Comparison of ENCODE assay signal across 2 cellular contexts in genomic region chr1:200990114-200990513, GRCh38.
TF ChIP-seq lines count a peak whose summit lies in the region.

No MANE protein-coding gene starts in this region.

TF ChIP-seq in HCT116, 20 proteins besides CTCF, POLR2A, EP300 and RAD21:
- TF ChIP-seq JUND (IDR thresholded peaks at IDR 0.05) (no peak), CEBPB (IDR thresholded peaks at IDR 0.05; ENCODE audit: low read depth) (no peak), FOSL1 (IDR thresholded peaks at IDR 0.05; ENCODE audit: low read depth) (no peak), TCF7L2 (IDR thresholded peaks at IDR 0.05; ENCODE audit: borderline replicate concordance, extremely low read depth, insufficient read depth, insufficient read length) (no peak)

TF ChIP-seq in H1, 55 proteins besides CTCF, POLR2A, EP300 and RAD21:
- TF ChIP-seq RFX5 (IDR thresholded peaks at IDR 0.05; ENCODE audit: borderline replicate concordance, low read depth, low read length) (no peak), EZH2 (IDR thresholded peaks at IDR 0.05; ENCODE audit: low read depth, low read length, severe bottlenecking) (no peak), ASH2L (IDR thresholded peaks at IDR 0.05; ENCODE audit: low read length) (no peak), JUN (IDR thresholded peaks at IDR 0.05; ENCODE audit: low read depth, low read length) (no peak), JUND (IDR thresholded peaks at IDR 0.05; ENCODE audit: low read length) (no peak), CHD1 (IDR thresholded peaks at IDR 0.05; ENCODE audit: low read depth, low read length) (no peak), RXRA (IDR thresholded peaks at IDR 0.05; ENCODE audit: insufficient read depth, low read depth, low read length) (no peak), SIX5 (IDR thresholded peaks at IDR 0.05; ENCODE audit: low read depth, low read length) (no peak), TCF12 (IDR thresholded peaks at IDR 0.05; ENCODE audit: low read depth, low read length) (no peak), TBP (IDR thresholded peaks at IDR 0.05; ENCODE audit: low read depth, low read length) (no peak), SP1 (IDR thresholded peaks at IDR 0.05; ENCODE audit: low read depth, low read length) (no peak), CEBPB (IDR thresholded peaks at IDR 0.05; ENCODE audit: low read depth, low read length) (no peak), KDM5A (IDR thresholded peaks at IDR 0.05; ENCODE audit: low read length) (no peak), PHF8 (conservative IDR thresholded peaks at IDR 0.05; ENCODE audit: low read depth, low read length) (no peak), FOSL1 (IDR thresholded peaks at IDR 0.05; ENCODE audit: insufficient read depth, low read depth, low read length) (no peak), ATF3 (IDR thresholded peaks at IDR 0.05; ENCODE audit: insufficient read depth, low read depth, low read length) (no peak), NANOG (IDR thresholded peaks at IDR 0.05; ENCODE audit: insufficient read depth, low read depth, low read length, poor library complexity, severe bottlenecking) (no peak), CREB1 (IDR thresholded peaks at IDR 0.05) (no peak), BACH1 (IDR thresholded peaks at IDR 0.05; ENCODE audit: low read length) (no peak)
